In genomic region chr14:92646952-92647461, GRCh38 we compare ENCODE assay signal across 9 cellular contexts.
DNase-seq lines count a peak whose midpoint lies in the region; FAIRE-seq lines count a peak whose summit lies in the region.
"Had no signal": no experiment of that assay in that cellular context is flagged by ENCODE, and none has a peak within 500 bp of the region (broad histone marks: within the 10 kb centered on the region; RNA-seq: fewer than 3 reads in every experiment).

No MANE protein-coding gene starts in this region.

- no peaks in the 10 kb centered on the region for H3K27me3 ChIP-seq in skeletal muscle satellite cell (ENCODE audit: control insufficient read depth, insufficient read depth, low read length)

- H3K36me3 ChIP-seq in skeletal muscle satellite cell (ENCODE audit: insufficient read depth, low read length) = peaks cover 17% of the 10 kb centered on the region

- peaks cover 46% of the 10 kb centered on the region for H3K4me1 ChIP-seq in skeletal muscle satellite cell (ENCODE audit: control insufficient read depth, insufficient read depth, low read length)

- FAIRE-seq in RCC 7860 (lab: Jason Lieb, UNC) = no peak

- H3K9ac ChIP-seq in skeletal muscle satellite cell (ENCODE audit: low read depth, low read length) = peak overlapping the region; percentile 81

- H3K4me2 ChIP-seq in skeletal muscle satellite cell (ENCODE audit: low read length) = peak overlapping the region; percentile 11

- H3K9me3 ChIP-seq in skeletal muscle satellite cell (replicated peaks; ENCODE audit: low read length) = no peaks in the 10 kb centered on the region

- DNase-seq in ELR (ENCODE audit: low read depth) (peak; percentile 83), RCC 7860 (ENCODE audit: low spot score) (peak; percentile 8), fibroblast of gingiva (ENCODE audit: low read depth) (peak; percentile 92), NCI-H1694 (lab: John Stamatoyannopoulos, UW) (no peak), HK-2 (ENCODE audit: unreplicated experiment) (no peak), ecto neural progenitor cell (ENCODE audit: low spot score) (no peak), HuH-7.5 (ENCODE audit: low spot score) (no peak)
- DNase-seq: hypothalamus had no signal

- H3K4me3 ChIP-seq in skeletal muscle satellite cell (ENCODE audit: low read length) = no peak overlapping the region

Comparison
In these comparisons a context has a peak if more than half of its experiments do, and no peak if none do; other contexts are left out.
1. DNase-seq: peak in ELR (single experiment), RCC 7860 (single experiment) and fibroblast of gingiva (single experiment); none in NCI-H1694 (single experiment), HK-2 (single experiment), ecto neural progenitor cell (single experiment) and HuH-7.5 (single experiment).